ENCODE assay signal across 11 cellular contexts in genomic region chr17:76142044-76143041, GRCh38. TPM values are rescaled to one million over a fixed set of nuclear protein-coding genes. Genes with fewer than 3 reads are reported as not detected.
DNase-seq lines count a peak whose midpoint lies in the region; ATAC-seq, FAIRE-seq and TF ChIP-seq lines count a peak whose summit lies in the region.
"Had no signal": no experiment of that assay in that cellular context is flagged by ENCODE, and none has a peak within 500 bp of the region (broad histone marks: within the 10 kb centered on the region; RNA-seq: fewer than 3 reads in every experiment).

No MANE protein-coding gene starts in this region.

- H3K9ac ChIP-seq in DND-41 (ENCODE audit: low read depth, low read length) (peak overlapping the region; percentile 65; the same call in 1 of the 2 replicates), Loucy (ENCODE audit: low read depth, low read length, poor library complexity, severe bottlenecking) (peak overlapping the region; percentile 3), K562 (ENCODE audit: insufficient read depth in 1 of 2, low read depth in 2 of 2, low read length in 2 of 2) (no peak overlapping the region; a peak in 1 of 4 replicates)

- no peak for TF ChIP-seq RAD21 in K562 (CRISPR knock-in tag; conservative IDR thresholded peaks at IDR 0.05 in 1 of 2, IDR thresholded peaks at IDR 0.05 in 1 of 2)

- H3K9me3 ChIP-seq in DND-41 (ENCODE audit: insufficient read depth, low read length, severe bottlenecking) (no peaks in the 10 kb centered on the region), Loucy (ENCODE audit: insufficient read depth, low read depth, low read length) (no peaks in the 10 kb centered on the region), K562 (replicated peaks; ENCODE audit: control insufficient read depth, insufficient read depth, low read depth, low read length) (no peaks in the 10 kb centered on the region), neuron (ENCODE audit: low read length) (no peaks in the 10 kb centered on the region)
- H3K9me3 ChIP-seq: pancreas had no signal

- CTCF ChIA-PET in K562 (lab: Yijun Ruan, JAX; ENCODE audit: low intra/inter-chr PET ratio): no interaction called here

- BruUV-seq in K562 (replicated peaks; lab: Mats Ljungman, UMichigan): no TSS peak

- intact Hi-C loops in K562 (cut with micrococcal nuclease): no loop called here

- H3K36me3 ChIP-seq in DND-41 (ENCODE audit: insufficient read depth, low read length): no peaks in the 10 kb centered on the region
- no peaks in the 10 kb centered on the region for H3K36me3 ChIP-seq in Loucy (ENCODE audit: insufficient read depth, low read length)
- peaks cover 19% of the 10 kb centered on the region; the same call in 1 of the 3 replicates for H3K36me3 ChIP-seq in K562 (ENCODE audit: control insufficient read depth, insufficient read depth, low read length)
- peaks cover 11% of the 10 kb centered on the region for H3K36me3 ChIP-seq in neuron (ENCODE audit: insufficient read depth, low read length)
- H3K36me3 ChIP-seq: pancreas had no signal

- TF ChIP-seq EP300 in K562 (IDR thresholded peaks at IDR 0.05; ENCODE audit: low read length): no peak

- FAIRE-seq in K562 (lab: Jason Lieb, UNC) (no peak), GM19239 (lab: Jason Lieb, UNC) (no peak), GM12892 (lab: Jason Lieb, UNC) (no peak)
- FAIRE-seq: pancreas had no signal

- no peaks in the 10 kb centered on the region for H3K9me2 ChIP-seq in Loucy (replicated peaks; ENCODE audit: low read depth, low read length)

- no peaks in the 10 kb centered on the region for H4K20me1 ChIP-seq in DND-41 (ENCODE audit: insufficient read depth, low read length)
- no peaks in the 10 kb centered on the region for H4K20me1 ChIP-seq in Loucy (ENCODE audit: insufficient read depth, low read length, poor library complexity, severe bottlenecking)
- peaks cover 14% of the 10 kb centered on the region for H4K20me1 ChIP-seq in K562 (replicated peaks; ENCODE audit: control insufficient read depth, insufficient read depth, low read length)

- H3K9me1 ChIP-seq in K562 (ENCODE audit: control insufficient read depth, insufficient read depth, low read length): no peaks in the 10 kb centered on the region

- H3K27ac ChIP-seq in DND-41 (ENCODE audit: low read length): peak overlapping the region; percentile 57; the same call in 1 of the 2 replicates
- H3K27ac ChIP-seq in K562 (ENCODE audit: extremely low read depth, low read depth, low read length): no peak overlapping the region
- H3K27ac ChIP-seq: pancreas had no signal

- ATAC-seq in DND-41 (ENCODE audit: insufficient read depth, low read depth) (no peak), K562 (no peak)

- H3K4me3 ChIP-seq in DND-41 (ENCODE audit: low read depth in 1 of 2, low read length in 2 of 2) (no peak overlapping the region; a peak in 1 of 4 replicates), Loucy (ENCODE audit: low read length, poor library complexity, severe bottlenecking) (no peak overlapping the region), K562 (no peak overlapping the region), neuron (ENCODE audit: low read length) (peak overlapping the region; percentile 48)

- WGBS in K562 (ENCODE audit: insufficient coverage, low coverage, missing lambda C conversion rate): 50% methylated on average over 15 of the region's 16 CpGs

- TF ChIP-seq CTCF in DND-41 (IDR thresholded peaks at IDR 0.05; ENCODE audit: borderline replicate concordance, extremely low read depth, low read length, poor library complexity, severe bottlenecking): no peak
- TF ChIP-seq CTCF in Loucy (conservative IDR thresholded peaks at IDR 0.05; ENCODE audit: low read length): no peak
- TF ChIP-seq CTCF in K562 (IDR thresholded peaks at IDR 0.05 in 2 of 3, conservative IDR thresholded peaks at IDR 0.05 in 1 of 3; ENCODE audit: insufficient read depth in 2 of 3, low read depth in 1 of 3, low read length in 3 of 3): no peak

- POLR2A ChIA-PET in K562 (lab: Yijun Ruan, JAX): interaction anchor here (0.6 to 4.3 kb wide), 7 partner anchors 8 to 129 kb away, joined by 3 to 28 read pairs (median 5); no protein-coding TSS in a partner anchor

- in situ Hi-C loops in K562 (cut with MboI): no loop called here

- peak overlapping the region; percentile 89; the same call in 1 of the 2 replicates for H3K4me2 ChIP-seq in DND-41 (ENCODE audit: insufficient read depth, low read length)
- H3K4me2 ChIP-seq in Loucy (ENCODE audit: low read depth, low read length, poor library complexity, severe bottlenecking): no peak overlapping the region
- H3K4me2 ChIP-seq in K562 (ENCODE audit: insufficient read depth, low read length): no peak overlapping the region

- DNase-seq in DND-41 (no peak), K562 (ENCODE audit: extremely low read depth in 1 of 4, low spot score in 3 of 4) (no peak), GM19239 (ENCODE audit: insufficient read length, low spot score) (no peak), activated gamma-delta T cell (lab: John Stamatoyannopoulos, UW) (no peak), NCI-H748 treated with DMSO at 0.1 percent for 48 hours (lab: John Stamatoyannopoulos, UW) (no peak), GM12892 (ENCODE audit: insufficient read length) (no peak)
- DNase-seq: Karpas-422, OCI-M1, pancreas had no signal

- TF ChIP-seq POLR2A in K562 (conservative IDR thresholded peaks at IDR 0.05): no peak
- no peak for TF ChIP-seq POLR2A in GM12892 (IDR thresholded peaks at IDR 0.05; ENCODE audit: low read depth, low read length)

- no peaks in the 10 kb centered on the region for H3K27me3 ChIP-seq in DND-41 (ENCODE audit: insufficient read depth, low read length, poor library complexity)
- no peaks in the 10 kb centered on the region for H3K27me3 ChIP-seq in Loucy (ENCODE audit: insufficient read depth, low read length, poor library complexity, severe bottlenecking)
- H3K27me3 ChIP-seq in K562 (ENCODE audit: control insufficient read depth in 2 of 2, insufficient read depth in 2 of 2, low read length in 2 of 2): peaks cover 25 to 37% of the 10 kb centered on the region in 2 experiments; a peak in 4 of 5 replicates
- H3K27me3 ChIP-seq in neuron (ENCODE audit: insufficient read depth, low read length): no peaks in the 10 kb centered on the region
- H3K27me3 ChIP-seq: pancreas had no signal

- H3K79me2 ChIP-seq in DND-41 (ENCODE audit: insufficient read depth, low read length) (no peaks in the 10 kb centered on the region), Loucy (ENCODE audit: insufficient read depth, low read length) (no peaks in the 10 kb centered on the region), K562 (ENCODE audit: control insufficient read depth, insufficient read depth, low read length) (no peaks in the 10 kb centered on the region)

- peak overlapping the region; percentile 75; the same call in 1 of the 2 replicates for H2AFZ ChIP-seq in DND-41 (ENCODE audit: low read depth, low read length)
- H2AFZ ChIP-seq in Loucy (ENCODE audit: low read length): no peak overlapping the region
- H2AFZ ChIP-seq in K562 (ENCODE audit: low read depth, low read length): no peak overlapping the region
- no peak overlapping the region for H2AFZ ChIP-seq in neuron (ENCODE audit: low read depth, low read length)

- peaks cover 13% of the 10 kb centered on the region for H3F3A ChIP-seq in Loucy (ENCODE audit: low read depth)

- H3K4me1 ChIP-seq in DND-41 (ENCODE audit: insufficient read depth, low read length): peaks cover 53% of the 10 kb centered on the region
- H3K4me1 ChIP-seq in Loucy (ENCODE audit: insufficient read depth, low read length, poor library complexity, severe bottlenecking): peaks cover 58% of the 10 kb centered on the region
- H3K4me1 ChIP-seq in K562 (replicated peaks in 1 of 2; ENCODE audit: control insufficient read depth in 2 of 2, insufficient read depth in 2 of 2, low read length in 2 of 2): peaks cover 5 to 40% of the 10 kb centered on the region in 2 experiments; a peak in 3 of 5 replicates
- peaks cover 59% of the 10 kb centered on the region for H3K4me1 ChIP-seq in neuron (ENCODE audit: insufficient read depth, low read length)

RNA-seq across cellular contexts. Expression of gene FOXJ1, which starts 1.3 kb away (rescaled TPM):
- total RNA-seq in K562 (2011; cell fraction: chromatin; rRNA removed; ENCODE audit: low replicate concordance): not detected in 2 replicates
- not detected in 2 replicates for total RNA-seq in K562 (2011; cell fraction: nucleolus; rRNA removed)
- not detected in 2 replicates for total RNA-seq in K562 (2011; cell fraction: nucleoplasm; rRNA removed)
- total RNA-seq in K562 (2014; rRNA removed) (not detected in 2 replicates), K562 (2014; rRNA removed; fragmentation: Illumina TruSeq; extraction: Trizol) (not detected in 2 replicates), K562 (2015; rRNA removed; fragmentation: Illumina TruSeq; extraction: Trizol) (not detected in 2 replicates), K562 (2021) (0.07 TPM in 2 replicates)
- polyA plus RNA-seq in K562 (2011; rRNA removed) (not detected in 2 replicates), K562 (2014; fragmentation: Illumina TruSeq; extraction: Trizol) (not detected in 2 replicates), K562 (2014; fragmentation: Nextera tagmentation; extraction: Ambion mirVana) (not detected), K562 (2014; rRNA removed) (not detected in 2 replicates)
- polyA plus RNA-seq in K562 (2011; cell fraction: cytosol; rRNA removed): 0.03 TPM in 1 of 2 replicates, not detected in the other
- not detected in 2 replicates for polyA plus RNA-seq in K562 (2011; cell fraction: nucleus; rRNA removed)
- polyA plus RNA-seq in K562 (2012): 0.06 TPM in 1 of 2 replicates, not detected in the other
- not detected in 2 replicates for polyA minus RNA-seq in K562 (2011; rRNA and poly(A)+ RNA removed)
- not detected in 2 replicates for polyA minus RNA-seq in K562 (2011; cell fraction: cytosol; rRNA and poly(A)+ RNA removed)
- polyA minus RNA-seq in K562 (2011; cell fraction: nucleus; rRNA and poly(A)+ RNA removed): 0.11 TPM in 1 of 2 replicates, not detected in the other
- not detected for polyA plus RNA-seq in GM12892 (2012; ENCODE audit: missing spikeins)

RNA-seq across cellular contexts. Expression of gene EXOC7, which starts 38.8 kb away (rescaled TPM):
- 106 and 307 TPM in 2 replicates for total RNA-seq in K562 (2011; cell fraction: chromatin; rRNA removed; ENCODE audit: low replicate concordance)
- 138 and 157 TPM in 2 replicates for total RNA-seq in K562 (2011; cell fraction: nucleolus; rRNA removed)
- total RNA-seq in K562 (2011; cell fraction: nucleoplasm; rRNA removed): 108 and 119 TPM in 2 replicates
- total RNA-seq in K562 (2014; rRNA removed): 35.0 and 35.5 TPM in 2 replicates
- total RNA-seq in K562 (2014; rRNA removed; fragmentation: Illumina TruSeq; extraction: Trizol): 29.0 and 30.3 TPM in 2 replicates
- total RNA-seq in K562 (2015; rRNA removed; fragmentation: Illumina TruSeq; extraction: Trizol): 36.3 and 42.4 TPM in 2 replicates
- 53.1 and 57.0 TPM in 2 replicates for total RNA-seq in K562 (2021)
- 36.5 and 37.1 TPM in 2 replicates for polyA plus RNA-seq in K562 (2011; rRNA removed)
- 30.9 and 53.6 TPM in 2 replicates for polyA plus RNA-seq in K562 (2011; cell fraction: cytosol; rRNA removed)
- 85.3 and 123 TPM in 2 replicates for polyA plus RNA-seq in K562 (2011; cell fraction: nucleus; rRNA removed)
- polyA plus RNA-seq in K562 (2012): 44.4 and 49.7 TPM in 2 replicates
- polyA plus RNA-seq in K562 (2014; fragmentation: Illumina TruSeq; extraction: Trizol): 27.8 and 31.2 TPM in 2 replicates
- polyA plus RNA-seq in K562 (2014; fragmentation: Nextera tagmentation; extraction: Ambion mirVana): 10 to 100 TPM; 18.6 to 20.2 TPM
- polyA plus RNA-seq in K562 (2014; rRNA removed): 30.5 and 36.2 TPM in 2 replicates
- 31.0 and 40.9 TPM in 2 replicates for polyA minus RNA-seq in K562 (2011; rRNA and poly(A)+ RNA removed)
- polyA minus RNA-seq in K562 (2011; cell fraction: cytosol; rRNA and poly(A)+ RNA removed): 32.9 and 34.2 TPM in 2 replicates
- polyA minus RNA-seq in K562 (2011; cell fraction: nucleus; rRNA and poly(A)+ RNA removed): 58.6 and 66.9 TPM in 2 replicates
- polyA plus RNA-seq in GM12892 (2012; ENCODE audit: missing spikeins): 33.7 TPM

Comparison
In these comparisons a context has a peak if more than half of its experiments do, and no peak if none do; other contexts are left out.
1. H3K9ac ChIP-seq: peak in DND-41 (single experiment) and Loucy (single experiment); none in K562 (0 of 2).